In genomic region chr10:32953277-32953927, GRCh38 we compare ENCODE assay signal across 8 cellular contexts. TPM values are rescaled to one million over a fixed set of nuclear protein-coding genes. Genes with fewer than 3 reads are reported as not detected.
DNase-seq lines count a peak whose midpoint lies in the region; ATAC-seq, FAIRE-seq and TF ChIP-seq lines count a peak whose summit lies in the region.
"Had no signal": no experiment of that assay in that cellular context is flagged by ENCODE, and none has a peak within 500 bp of the region (broad histone marks: within the 10 kb centered on the region; RNA-seq: fewer than 3 reads in every experiment).

No MANE protein-coding gene starts in this region.

- H3K9me3 Mint-ChIP-seq in glutamatergic neuron (ENCODE audit: unreplicated experiment) = peaks cover 2% of the 10 kb centered on the region

- ATAC-seq in GM21423 (IDR thresholded peaks at IDR 0.05; ENCODE audit: unreplicated experiment) = no peak

- H3K4me1 ChIP-seq in adipocyte (ENCODE audit: control insufficient read depth, insufficient read depth, low read length) (peaks cover 63% of the 10 kb centered on the region), spleen (peaks cover 41 to 89% (median 78%) of the 10 kb centered on the region in 6 donors)

- 55 to 65% (median 58%) methylated on average over 6 of the region's 6 CpGs for WGBS in spleen, 5 donors

- peak; percentile 54 for FAIRE-seq in HTR-8/SVneo (lab: Jason Lieb, UNC)

- H3K4me3 Mint-ChIP-seq in glutamatergic neuron (ENCODE audit: unreplicated experiment) = peak overlapping the region; percentile 21

- H3K27me3 ChIP-seq in adipocyte (replicated peaks; ENCODE audit: control insufficient read depth, insufficient read depth, low read length) (no peaks in the 10 kb centered on the region), spleen (replicated peaks in 1 of 7) (no peaks in the 10 kb centered on the region)

- H3K9me3 ChIP-seq in adipocyte (ENCODE audit: control insufficient read depth, low read length) = no peaks in the 10 kb centered on the region
- no peaks in the 10 kb centered on the region for H3K9me3 ChIP-seq in spleen

- DNase-seq in HTR-8/SVneo (ENCODE audit: insufficient read length, low spot score) (no peak), adipocyte (ENCODE audit: low read depth) (peak; percentile 39), glutamatergic neuron (no peak), spleen (no peak), Ammon's horn (ENCODE audit: low spot score) (no peak), OCI-M1 (lab: John Stamatoyannopoulos, UW) (no peak)
- DNase-seq: stimulated activated naive CD4-positive, alpha-beta T cell had no signal

- TF ChIP-seq CTCF in glutamatergic neuron (IDR thresholded peaks at IDR 0.05; ENCODE audit: partially characterized antibody, unreplicated experiment) (no peak), spleen (IDR thresholded peaks at IDR 0.05 in 8 of 11, conservative IDR thresholded peaks at IDR 0.05 in 3 of 11) (no peak)

- H3K4me3 ChIP-seq in adipocyte (ENCODE audit: low read length) = peak overlapping the region; percentile 93
- H3K4me3 ChIP-seq in spleen = peak overlapping the region in 1 of 8 donors; percentile 75

- no peak for TF ChIP-seq POLR2A in spleen (IDR thresholded peaks at IDR 0.05)

- peak overlapping the region in 6 of 8 donors; percentile 2 to 95 (median 92) for H3K27ac ChIP-seq in spleen

- H3K4me1 Mint-ChIP-seq in glutamatergic neuron (ENCODE audit: low read depth, unreplicated experiment) = peaks cover 62% of the 10 kb centered on the region

- H3K9ac ChIP-seq in adipocyte (ENCODE audit: low read length) = no peak overlapping the region

- intact Hi-C loops in spleen (cut with DNase I; ENCODE audit: low total_unique reads) = no loop called here

- H3K27ac Mint-ChIP-seq in glutamatergic neuron (ENCODE audit: unreplicated experiment) = no peak overlapping the region

- H3K36me3 ChIP-seq in adipocyte (ENCODE audit: control insufficient read depth, insufficient read depth, low read length, severe bottlenecking) (peaks cover 3% of the 10 kb centered on the region), spleen (no peaks in the 10 kb centered on the region)

- peaks cover 3% of the 10 kb centered on the region for H3K27me3 Mint-ChIP-seq in glutamatergic neuron (ENCODE audit: unreplicated experiment)

- H3K36me3 Mint-ChIP-seq in glutamatergic neuron (ENCODE audit: unreplicated experiment) = no peaks in the 10 kb centered on the region

RNA-seq across cellular contexts. Expression of gene ITGB1, which starts 4.6 kb away (rescaled TPM):
- total RNA-seq in glutamatergic neuron (ENCODE audit: unreplicated experiment) (263 TPM), spleen (100 to 1,000 TPM; 242 to 555 (median 365) TPM)
- 10 to 100 TPM; 31.5 to 65.3 (median 54.3) TPM for polyA plus RNA-seq in spleen
